Comparison of ENCODE assay signal across 14 cellular contexts in the genomic region with DNA sequence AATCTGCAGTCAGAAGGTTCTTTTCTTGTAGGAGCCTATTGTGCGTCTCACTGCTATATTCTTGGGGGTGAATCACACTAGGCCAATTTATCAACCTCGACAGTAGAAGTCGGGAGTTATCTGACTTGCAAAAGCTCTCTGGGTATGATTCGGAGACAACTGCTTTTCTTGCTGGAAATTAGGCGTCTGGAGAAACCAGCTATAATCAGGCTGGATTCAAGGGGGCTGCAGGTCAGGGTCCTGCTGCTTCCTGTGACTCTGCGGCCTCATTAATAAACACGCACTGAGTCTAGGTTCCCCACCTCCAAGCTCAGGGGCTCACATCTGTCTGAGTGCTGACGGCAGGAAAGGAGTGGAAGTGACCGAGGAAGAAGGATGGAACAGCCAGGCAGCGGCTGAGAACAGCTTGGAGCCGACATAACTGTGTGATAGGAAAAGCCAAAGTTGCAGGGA.
DNase-seq lines count a peak whose midpoint lies in the region; TF ChIP-seq lines count a peak whose summit lies in the region.
"Had no signal": no experiment of that assay in that cellular context is flagged by ENCODE, and none has a peak within 500 bp of the region (broad histone marks: within the 10 kb centered on the region; RNA-seq: fewer than 3 reads in every experiment).

No MANE protein-coding gene starts in this region.

- H2AFZ ChIP-seq in ACC112 (ENCODE audit: low read length, unreplicated experiment) = no peak overlapping the region

- H3K9me3 ChIP-seq in endodermal cell (ENCODE audit: control insufficient read depth, low read length) (no peaks in the 10 kb centered on the region), stomach (peaks cover 0 to 6% (median 0%) of the 10 kb centered on the region in 4 donors), BE2C (no peaks in the 10 kb centered on the region)
- H3K9me3 ChIP-seq: neutrophil had no signal

- H3K4me1 ChIP-seq in ACC112 (ENCODE audit: control insufficient read depth, insufficient read depth, low read length, unreplicated experiment) = peaks cover 11% of the 10 kb centered on the region
- H3K4me1 ChIP-seq in endodermal cell (ENCODE audit: control insufficient read depth, insufficient read depth, low read length) = no peaks in the 10 kb centered on the region
- H3K4me1 ChIP-seq in stomach = no peaks in the 10 kb centered on the region
- no peaks in the 10 kb centered on the region for H3K4me1 ChIP-seq in BE2C

- H3K36me3 ChIP-seq in ACC112 (ENCODE audit: insufficient read depth, low read length) (peaks cover 13% of the 10 kb centered on the region; the same call in 1 of the 2 replicates), endodermal cell (ENCODE audit: control insufficient read depth, insufficient read depth, low read length) (no peaks in the 10 kb centered on the region), stomach (no peaks in the 10 kb centered on the region), BE2C (no peaks in the 10 kb centered on the region)
- H3K36me3 ChIP-seq: neutrophil had no signal

- TF ChIP-seq CTCF in endodermal cell (conservative IDR thresholded peaks at IDR 0.05) (no peak), nephron (IDR thresholded peaks at IDR 0.05; ENCODE audit: unreplicated experiment in 3 of 3) (no peak), stomach (IDR thresholded peaks at IDR 0.05) (no peak), BE2C (IDR thresholded peaks at IDR 0.05; ENCODE audit: low read depth, low read length) (no peak)

- no peaks in the 10 kb centered on the region for H3K79me2 ChIP-seq in ACC112 (ENCODE audit: control insufficient read depth, insufficient read depth, low read length, unreplicated experiment)

- TF ChIP-seq POLR2A in stomach (IDR thresholded peaks at IDR 0.05) = no peak

- 57 to 84% methylated on average over 3 to 11 of the region's 11 CpGs for WGBS in endodermal cell (ENCODE audit: insufficient coverage in 1 of 2, insufficient read length in 1 of 2), 2 experiments
- WGBS in stomach, 5 donors = 23 to 36% (median 30%) methylated on average over 9 to 11 of the region's 11 CpGs

- DNase-seq in M059J (ENCODE audit: low read depth) (peak; percentile 60), endodermal cell (peak; percentile 43), stomach (no peak), NCI-H524 (lab: John Stamatoyannopoulos, UW) (no peak), BE2C (no peak)
- no peak for DNase-seq in activated naive CD4-positive, alpha-beta T cell treated with Interleukin-2 at 50 U/mL for 16 hours
- DNase-seq: activated CD8-positive, alpha-beta memory T cell treated with anti-CD3 and anti-CD28 coated beads for 24 hours; activated naive CD4-positive, alpha-beta T cell; DMS 273 treated with DMSO at 0.1 percent for 48 hours; NCI-H187; NCI-H748 treated with DMSO at 0.1 percent for 48 hours had no signal

- H3K4me3 ChIP-seq in ACC112 (ENCODE audit: low read depth, low read length) = peak overlapping the region; percentile 41; the same call in 1 of the 2 replicates
- no peak overlapping the region for H3K4me3 ChIP-seq in endodermal cell (ENCODE audit: low read length)
- no peak overlapping the region for H3K4me3 ChIP-seq in stomach
- no peak overlapping the region for H3K4me3 ChIP-seq in BE2C (ENCODE audit: low read depth, low read length)

- intact Hi-C loops in stomach (cut with DNase I; ENCODE audit: low total_unique reads) = no loop called here

- no peak overlapping the region for H3K4me3 Mint-ChIP-seq in endodermal cell
- peak overlapping the region; percentile 18 to 74 (median 48) for H3K4me3 Mint-ChIP-seq in nephron

- no peaks in the 10 kb centered on the region for H3K27me3 ChIP-seq in ACC112 (ENCODE audit: insufficient read depth, low read length)
- H3K27me3 ChIP-seq in endodermal cell (ENCODE audit: control insufficient read depth, insufficient read depth, low read length, poor library complexity, severe bottlenecking) = no peaks in the 10 kb centered on the region
- H3K27me3 ChIP-seq in stomach = no peaks in the 10 kb centered on the region
- H3K27me3 ChIP-seq in BE2C = no peaks in the 10 kb centered on the region
- H3K27me3 ChIP-seq: neutrophil had no signal

- H3K36me3 Mint-ChIP-seq in endodermal cell (ENCODE audit: low read depth) = no peaks in the 10 kb centered on the region
- peaks cover 10% of the 10 kb centered on the region for H3K36me3 Mint-ChIP-seq in nephron (ENCODE audit: low read depth)

- H3K27me3 Mint-ChIP-seq in endodermal cell (ENCODE audit: insufficient read depth) (no peaks in the 10 kb centered on the region), nephron (ENCODE audit: low read depth) (peaks cover 11% of the 10 kb centered on the region)

- H3K27ac ChIP-seq in ACC112 (ENCODE audit: low read depth, low read length) = no peak overlapping the region
- H3K27ac ChIP-seq in endodermal cell (ENCODE audit: low read depth, low read length) = peak overlapping the region; percentile 86
- no peak overlapping the region for H3K27ac ChIP-seq in stomach
- H3K27ac ChIP-seq: neutrophil had no signal

- H3K4me1 Mint-ChIP-seq in endodermal cell (no peaks in the 10 kb centered on the region), nephron (peaks cover 44% of the 10 kb centered on the region)

- H3K9ac ChIP-seq in endodermal cell (ENCODE audit: extremely low read depth, low read length, poor library complexity, severe bottlenecking) = no peak overlapping the region

- no peak overlapping the region for H3K27ac Mint-ChIP-seq in endodermal cell
- H3K27ac Mint-ChIP-seq in nephron = peak overlapping the region; percentile 93 to 98 (median 95)

- TF ChIP-seq EP300 in stomach (IDR thresholded peaks at IDR 0.05) = no peak

- H3K9me3 Mint-ChIP-seq in endodermal cell = peaks cover 6% of the 10 kb centered on the region
- peaks cover 14% of the 10 kb centered on the region for H3K9me3 Mint-ChIP-seq in nephron

Comparison
In these comparisons a context has a peak if more than half of its experiments do, and no peak if none do; other contexts are left out.
1. DNase-seq: peak in M059J (single experiment) and endodermal cell (single experiment); none in stomach (single experiment), NCI-H524 (0 of 2), BE2C (single experiment) and activated naive CD4-positive, alpha-beta T cell treated with Interleukin-2 at 50 U/mL for 16 hours (single experiment).